Comparison of ENCODE assay signal across 16 cellular contexts in genomic region chr5:134490255-134490924, GRCh38. TPM values are rescaled to one million over a fixed set of nuclear protein-coding genes. Genes with fewer than 3 reads are reported as not detected.
DNase-seq lines count a peak whose midpoint lies in the region; ATAC-seq, FAIRE-seq and TF ChIP-seq lines count a peak whose summit lies in the region.
"Had no signal": no experiment of that assay in that cellular context is flagged by ENCODE, and none has a peak within 500 bp of the region (broad histone marks: within the 10 kb centered on the region; RNA-seq: fewer than 3 reads in every experiment).

No MANE protein-coding gene starts in this region.

- 76 to 93% (median 91%) methylated on average over 9 of the region's 9 CpGs for WGBS in stomach, 5 donors

- no peak for TF ChIP-seq EP300 in stomach (IDR thresholded peaks at IDR 0.05)

- no peaks in the 10 kb centered on the region for H3K9me3 Mint-ChIP-seq in activated CD8-positive, alpha-beta memory T cell treated with anti-CD3 and anti-CD28 coated beads, Interleukin-2, amount 10 ng/mL, durations not matched to agents 7 days and 5 days (ENCODE audit: low read depth)
- H3K9me3 Mint-ChIP-seq: CD4-positive, alpha-beta T cell had no signal

- TF ChIP-seq CTCF in RWPE2 (IDR thresholded peaks at IDR 0.05; ENCODE audit: poor library complexity, severe bottlenecking) (no peak), stomach (IDR thresholded peaks at IDR 0.05) (no peak)

- no peak for FAIRE-seq in H54 (lab: Jason Lieb, UNC)
- FAIRE-seq: GM12878, GM18507 had no signal

- H3K4me1 Mint-ChIP-seq in activated CD8-positive, alpha-beta memory T cell treated with anti-CD3 and anti-CD28 coated beads, Interleukin-2, amount 10 ng/mL, durations not matched to agents 7 days and 5 days = peaks cover 4% of the 10 kb centered on the region
- H3K4me1 Mint-ChIP-seq: B cell had no signal

- H3K36me3 Mint-ChIP-seq in activated CD8-positive, alpha-beta memory T cell treated with anti-CD3 and anti-CD28 coated beads, Interleukin-2, amount 10 ng/mL, durations not matched to agents 7 days and 5 days = no peaks in the 10 kb centered on the region

- ATAC-seq in activated CD8-positive, alpha-beta memory T cell treated with anti-CD3 and anti-CD28 coated beads, Interleukin-2, amount 10 ng/mL, durations not matched to agents 7 days and 5 days = no peak
- no peak for ATAC-seq in RWPE2 (ENCODE audit: low read depth)
- no peak for ATAC-seq in HG03025 (IDR thresholded peaks at IDR 0.05; ENCODE audit: low FRiP score, unreplicated experiment)
- ATAC-seq: GM12878 had no signal

- H3K27ac ChIP-seq in RWPE2 (ENCODE audit: poor library complexity, severe bottlenecking) = no peak overlapping the region
- H3K27ac ChIP-seq in stomach = no peak overlapping the region
- H3K27ac ChIP-seq: GM23248 had no signal

- H3K4me3 Mint-ChIP-seq in activated CD8-positive, alpha-beta memory T cell treated with anti-CD3 and anti-CD28 coated beads, Interleukin-2, amount 10 ng/mL, durations not matched to agents 7 days and 5 days = no peak overlapping the region
- H3K4me3 Mint-ChIP-seq: B cell; CD4-positive, alpha-beta T cell; H9 had no signal

- CTCF ChIA-PET in activated CD8-positive, alpha-beta memory T cell treated with anti-CD3 and anti-CD28 coated beads, Interleukin-2, amount 10 ng/mL, durations not matched to agents 7 days and 5 days (lab: Charles Lee) = no interaction called here

- H3K27me3 Mint-ChIP-seq in activated CD8-positive, alpha-beta memory T cell treated with anti-CD3 and anti-CD28 coated beads, Interleukin-2, amount 10 ng/mL, durations not matched to agents 7 days and 5 days = no peaks in the 10 kb centered on the region
- H3K27me3 Mint-ChIP-seq: B cell; CD4-positive, alpha-beta T cell had no signal

- intact Hi-C loops in stomach (cut with DNase I; ENCODE audit: low total_unique reads) = no loop called here

- H3K27me3 ChIP-seq in RWPE2 (ENCODE audit: insufficient read depth, poor library complexity, severe bottlenecking) = no peaks in the 10 kb centered on the region
- no peaks in the 10 kb centered on the region for H3K27me3 ChIP-seq in stomach

- TF ChIP-seq POLR2A in stomach (IDR thresholded peaks at IDR 0.05) = no peak
- TF ChIP-seq POLR2A in H54 (IDR thresholded peaks at IDR 0.05; ENCODE audit: low read depth, low read length) = no peak

- no peaks in the 10 kb centered on the region for H3K4me1 ChIP-seq in RWPE2 (ENCODE audit: insufficient read depth, poor library complexity, severe bottlenecking)
- no peaks in the 10 kb centered on the region for H3K4me1 ChIP-seq in stomach

- no peaks in the 10 kb centered on the region for H3K9me3 ChIP-seq in RWPE2 (ENCODE audit: severe bottlenecking)
- H3K9me3 ChIP-seq in stomach = no peaks in the 10 kb centered on the region

- peak; percentile 26 for DNase-seq in activated CD8-positive, alpha-beta memory T cell treated with anti-CD3 and anti-CD28 coated beads, Interleukin-2, amount 50 U/mL, for 48 hours
- DNase-seq in activated CD8-positive, alpha-beta memory T cell treated with anti-CD3 and anti-CD28 coated beads, Interleukin-2, amount 10 ng/mL, durations not matched to agents 7 days and 5 days = no peak
- peak; percentile 33 for DNase-seq in RWPE2 (ENCODE audit: low spot score)
- DNase-seq in islet precursor cell = peak; percentile 42
- peak; percentile 1 for DNase-seq in stomach
- DNase-seq in H54 (ENCODE audit: insufficient read length, low spot score) = no peak
- DNase-seq: ACHN; C1 segment of cervical spinal cord; CD4-positive, alpha-beta T cell; DMS79; GM23248; H9 had no signal

- H3K36me3 ChIP-seq in RWPE2 (ENCODE audit: low read depth) (no peaks in the 10 kb centered on the region), stomach (no peaks in the 10 kb centered on the region)

- no peak overlapping the region for H3K27ac Mint-ChIP-seq in activated CD8-positive, alpha-beta memory T cell treated with anti-CD3 and anti-CD28 coated beads, Interleukin-2, amount 10 ng/mL, durations not matched to agents 7 days and 5 days
- H3K27ac Mint-ChIP-seq: B cell; CD4-positive, alpha-beta T cell; H9 had no signal

- H3K4me3 ChIP-seq in RWPE2 (ENCODE audit: severe bottlenecking) (no peak overlapping the region), stomach (no peak overlapping the region)
- H3K4me3 ChIP-seq: GM12878, GM23248 had no signal

RNA-seq across cellular contexts. Expression of gene JADE2, which starts 35.1 kb away (rescaled TPM):
- 10 to 100 TPM; 88.1 to 98.4 TPM for total RNA-seq in activated CD8-positive, alpha-beta memory T cell treated with anti-CD3 and anti-CD28 coated beads, Interleukin-2, amount 10 ng/mL, durations not matched to agents 7 days and 5 days
- 100 to 1,000 TPM in 1 of 5 donors, 10 to 100 TPM in 4; 16.7 to 109 (median 47.3) TPM for total RNA-seq in stomach
- polyA plus RNA-seq in stomach = 10 to 100 TPM in 1 of 3 donors, 1 to 10 TPM in 2; 6.2 to 13.0 (median 6.6) TPM

Comparison
In these comparisons a context has a peak if more than half of its experiments do, and no peak if none do; other contexts are left out.
1. DNase-seq: peak in activated CD8-positive, alpha-beta memory T cell treated with anti-CD3 and anti-CD28 coated beads, Interleukin-2, amount 50 U/mL, for 48 hours (single experiment), RWPE2 (single experiment), islet precursor cell (single experiment) and stomach (single experiment); none in activated CD8-positive, alpha-beta memory T cell treated with anti-CD3 and anti-CD28 coated beads, Interleukin-2, amount 10 ng/mL, durations not matched to agents 7 days and 5 days (single experiment) and H54 (single experiment).